Comparison of ENCODE assay signal across 21 cellular contexts in the genomic region with DNA sequence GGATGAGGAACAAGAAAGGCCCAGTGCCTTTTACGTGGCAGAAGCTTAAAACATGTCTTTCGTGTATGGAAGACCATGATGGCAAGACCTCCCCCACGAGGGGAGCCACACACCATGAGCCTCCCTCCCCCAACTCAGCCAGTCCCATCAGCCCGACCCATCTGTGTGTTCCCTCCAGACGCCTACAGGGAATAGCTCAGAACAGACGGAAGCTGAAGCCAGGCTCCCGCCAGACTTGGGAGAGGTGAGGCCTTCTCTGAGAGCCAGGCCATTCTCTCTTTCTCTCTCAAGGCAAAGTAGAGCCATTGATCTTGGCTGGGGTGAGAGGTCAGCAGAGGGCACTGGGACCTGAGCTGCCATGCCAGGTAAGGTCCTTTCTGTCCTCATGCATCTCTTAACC. TPM values are rescaled to one million over a fixed set of nuclear protein-coding genes. Genes with fewer than 3 reads are reported as not detected.
"Had no signal": no experiment of that assay in that cellular context is flagged by ENCODE, and none has a peak within 500 bp of the region (broad histone marks: within the 10 kb centered on the region; RNA-seq: fewer than 3 reads in every experiment).

No MANE protein-coding gene starts in this region.

- DNase-seq: activated CD4-positive, alpha-beta T cell treated with anti-CD3 and anti-CD28 coated beads, Interleukin-2, amount 10 ng/mL, durations not matched to agents 24 days and 14 days; activated CD8-positive, alpha-beta T cell treated with anti-CD3 and anti-CD28 coated beads, Interleukin-2, amount 10 ng/mL, durations not matched to agents 7 days and 5 days; activated effector memory CD4-positive, alpha-beta T cell treated with Interleukin-2 at 50 U/mL for 16 hours; activated T-cell treated with anti-CD3 and anti-CD28 coated beads, Interleukin-2, amount 50 U/mL, for 4 hours; cerebellar nuclear complex; effector CD8-positive, alpha-beta T cell; foreskin fibroblast; hippocampal formation; islet precursor cell; lower lobe of right lung; nucleus accumbens; stimulated activated CD4-positive, alpha-beta T cell treated with anti-CD3 and anti-CD28 coated beads, Interleukin-12 subunit alpha, Interleukin-12 subunit beta, amount 100 ng/mL, for 4 hours; stimulated activated CD4-positive, alpha-beta T cell treated with anti-CD3 and anti-CD28 coated beads, Interleukin-1b, Interleukin-23, amount 100 ng/mL, for 48 hours; stimulated activated CD8-positive, alpha-beta memory T cell treated with anti-CD3 and anti-CD28 coated beads, Interleukin-4, amount 100 ng/mL, for 48 hours had no signal

- H3K27me3 ChIP-seq: ascending aorta, tibial nerve had no signal

- ATAC-seq: activated CD8-positive, alpha-beta T cell treated with anti-CD3 and anti-CD28 coated beads, Interleukin-2, amount 10 ng/mL, durations not matched to agents 7 days and 5 days; activated T-cell treated with anti-CD3 and anti-CD28 coated beads, Interleukin-2, amount 50 U/mL, for 4 hours; lower lobe of right lung; natural killer cell treated with Interleukin-12 subunit alpha and Interleukin-12 subunit beta and Interleukin-15 and Interleukin-18, amount 100 ng/mL, for 72 hours had no signal

- H3K9me3 ChIP-seq: ascending aorta, lower lobe of right lung, tibial nerve had no signal

- H3K27ac ChIP-seq: ascending aorta, lower lobe of right lung, tibial nerve had no signal

- H3K4me3 ChIP-seq: ascending aorta, lower lobe of right lung, tibial nerve had no signal

- H3K9me3 Mint-ChIP-seq: activated CD4-positive, alpha-beta T cell treated with anti-CD3 and anti-CD28 coated beads, Interleukin-2, amount 10 ng/mL, durations not matched to agents 24 days and 14 days; activated naive CD4-positive, alpha-beta T cell treated with anti-CD3 and anti-CD28 coated beads, Interleukin-2, amount 50 U/mL, for 24 hours; activated T-cell treated with anti-CD3 and anti-CD28 coated beads, Interleukin-2, amount 50 U/mL, for 4 hours; natural killer cell treated with Interleukin-12 subunit alpha and Interleukin-12 subunit beta and Interleukin-15 and Interleukin-18, amount 100 ng/mL, for 72 hours; stimulated activated naive CD8-positive, alpha-beta T cell treated with anti-CD3 and anti-CD28 coated beads, Interleukin-15, Interleukin-2, amounts not matched to agents 100 ng/mL and 50 ng/mL, for 24 hours had no signal

- H3K27ac Mint-ChIP-seq: activated CD4-positive, alpha-beta T cell treated with anti-CD3 and anti-CD28 coated beads, Interleukin-2, amount 10 ng/mL, durations not matched to agents 24 days and 14 days; activated CD8-positive, alpha-beta T cell treated with anti-CD3 and anti-CD28 coated beads, Interleukin-2, amount 10 ng/mL, durations not matched to agents 7 days and 5 days; activated naive CD4-positive, alpha-beta T cell treated with anti-CD3 and anti-CD28 coated beads, Interleukin-2, amount 50 U/mL, for 24 hours; natural killer cell treated with Interleukin-12 subunit alpha and Interleukin-12 subunit beta and Interleukin-15 and Interleukin-18, amount 100 ng/mL, for 72 hours; stimulated activated naive CD8-positive, alpha-beta T cell treated with anti-CD3 and anti-CD28 coated beads, Interleukin-15, Interleukin-2, amounts not matched to agents 100 ng/mL and 50 ng/mL, for 24 hours had no signal

- H3K27me3 Mint-ChIP-seq: activated CD4-positive, alpha-beta T cell treated with anti-CD3 and anti-CD28 coated beads, Interleukin-2, amount 10 ng/mL, durations not matched to agents 24 days and 14 days; activated naive CD4-positive, alpha-beta T cell treated with anti-CD3 and anti-CD28 coated beads, Interleukin-2, amount 50 U/mL, for 24 hours; natural killer cell treated with Interleukin-12 subunit alpha and Interleukin-12 subunit beta and Interleukin-15 and Interleukin-18, amount 100 ng/mL, for 72 hours; stimulated activated naive CD8-positive, alpha-beta T cell treated with anti-CD3 and anti-CD28 coated beads, Interleukin-15, Interleukin-2, amounts not matched to agents 100 ng/mL and 50 ng/mL, for 24 hours had no signal

- H3K4me3 Mint-ChIP-seq: activated CD4-positive, alpha-beta T cell treated with anti-CD3 and anti-CD28 coated beads, Interleukin-2, amount 10 ng/mL, durations not matched to agents 24 days and 14 days; activated CD8-positive, alpha-beta T cell treated with anti-CD3 and anti-CD28 coated beads, Interleukin-2, amount 10 ng/mL, durations not matched to agents 7 days and 5 days; activated naive CD4-positive, alpha-beta T cell treated with anti-CD3 and anti-CD28 coated beads, Interleukin-2, amount 50 U/mL, for 24 hours; activated T-cell treated with anti-CD3 and anti-CD28 coated beads, Interleukin-2, amount 50 U/mL, for 4 hours; natural killer cell treated with Interleukin-12 subunit alpha and Interleukin-12 subunit beta and Interleukin-15 and Interleukin-18, amount 100 ng/mL, for 72 hours; stimulated activated naive CD8-positive, alpha-beta T cell treated with anti-CD3 and anti-CD28 coated beads, Interleukin-15, Interleukin-2, amounts not matched to agents 100 ng/mL and 50 ng/mL, for 24 hours had no signal

- FAIRE-seq: bronchial epithelial cell, urothelium cell line had no signal

- H3K36me3 ChIP-seq: ascending aorta, lower lobe of right lung had no signal

RNA-seq across cellular contexts. Expression of a gene that starts 9.5 kb away (rescaled TPM):
- total RNA-seq: bronchial epithelial cell had no signal
